25 cellular contexts compared by ENCODE assay signal in the genomic region with DNA sequence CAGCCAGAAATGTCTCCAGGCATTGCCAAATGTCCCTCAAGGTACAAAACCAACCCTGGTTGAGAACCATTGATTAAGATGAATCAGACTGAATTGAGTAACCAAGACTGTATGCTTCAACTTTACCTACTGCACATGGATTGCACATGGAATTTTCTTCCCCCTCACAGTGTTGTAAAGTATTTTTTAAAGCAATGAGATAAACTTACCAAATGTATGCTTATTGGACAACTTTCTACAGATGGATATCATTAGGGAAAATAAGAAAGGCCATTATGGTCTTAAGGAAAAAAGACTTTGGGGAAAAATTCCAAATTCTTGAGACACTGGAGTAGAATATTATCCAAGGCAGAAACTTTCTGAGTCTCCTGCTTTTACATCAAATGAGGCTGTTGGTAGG.
"Had no signal": no experiment of that assay in that cellular context is flagged by ENCODE, and none has a peak within 500 bp of the region (broad histone marks: within the 10 kb centered on the region; RNA-seq: fewer than 3 reads in every experiment).

No MANE protein-coding gene starts in this region.

- H3K27me3 ChIP-seq: MG63, Peyer's patch, SJCRH30 had no signal

- H3K4me2 ChIP-seq: KMS-11, SK-N-SH had no signal

- H3K9me3 ChIP-seq: MG63, Peyer's patch, SJCRH30, SK-N-SH had no signal

- ATAC-seq: activated naive CD4-positive, alpha-beta T cell treated with anti-CD3 and anti-CD28 coated beads, Interleukin-2, amount 50 U/mL, for 72 hours; activated T-cell treated with anti-CD3 and anti-CD28 coated beads, Interleukin-2, amount 50 U/mL, for 4 hours had no signal

- H3K36me3 ChIP-seq: MG63, Peyer's patch, SJCRH30 had no signal

- H3K9ac ChIP-seq: KMS-11, SK-N-SH had no signal

- H3K4me1 ChIP-seq: Peyer's patch, SJCRH30 had no signal

- H3K27ac ChIP-seq: KMS-11, Peyer's patch, RWPE1, SJCRH30, VCaP had no signal

- DNase-seq: activated CD4-positive, alpha-beta memory T cell treated with anti-CD3 and anti-CD28 coated beads for 36 hours; activated CD4-positive, alpha-beta T cell treated with anti-CD3 and anti-CD28 coated beads, Interleukin-2, amount 10 ng/mL, durations not matched to agents 7 days and 5 days; activated CD4-positive, CD25-positive, alpha-beta regulatory T cell; activated CD8-positive, alpha-beta memory T cell treated with anti-CD3 and anti-CD28 coated beads for 24 hours; activated effector memory CD4-positive, alpha-beta T cell treated with anti-CD3 and anti-CD28 coated beads, Interleukin-2, amount 50 U/mL, for 16 hours; activated naive CD4-positive, alpha-beta T cell treated with Interleukin-2 at 50 U/mL for 16 hours; activated T-cell treated with anti-CD3 and anti-CD28 coated beads, Interleukin-2, amount 50 U/mL, for 4 hours; central memory CD4-positive, alpha-beta T cell; MG63; MV-4-11; NCI-H1092 treated with DMSO at 0.1 percent for 48 hours; NCI-H1417 treated with DMSO at 0.1 percent for 48 hours; NCI-H1694; NCI-H2029; NCI-H510A treated with DMSO at 0.1 percent for 48 hours; NCI-H69; Peyer's patch; Right ventricle myocardium superior; SJCRH30; SK-N-SH; T-helper 1 cell had no signal

- H3K4me3 ChIP-seq: MG63, Peyer's patch, SJCRH30 had no signal
